Comparison of ENCODE assay signal across 13 cellular contexts in genomic region chr2:54590216-54590961, GRCh38.
DNase-seq lines count a peak whose midpoint lies in the region; ATAC-seq and TF ChIP-seq lines count a peak whose summit lies in the region.
"Had no signal": no experiment of that assay in that cellular context is flagged by ENCODE, and none has a peak within 500 bp of the region (broad histone marks: within the 10 kb centered on the region; RNA-seq: fewer than 3 reads in every experiment).

No MANE protein-coding gene starts in this region.

- ATAC-seq in left cardiac atrium (no peak), lower lobe of right lung (no peak), upper lobe of left lung (ENCODE audit: low FRiP score in 2 of 2) (no peak)
- no peak for ATAC-seq in activated T-helper 17 cell treated with anti-CD3 and anti-CD28 coated beads, Interleukin-2, amount 50 U/mL, for 72 hours (replicated peaks)

- peak overlapping the region; percentile 70 for H3K27ac Mint-ChIP-seq in activated T-helper 17 cell treated with anti-CD3 and anti-CD28 coated beads, Interleukin-2, amount 50 U/mL, for 72 hours
- H3K27ac Mint-ChIP-seq: dendritic cell treated with granulocyte-macrophage colony-stimulating factor and Interleukin-4, amounts not matched to agents 40 ng/mL and 50 ng/mL, for 4 days had no signal

- no peaks in the 10 kb centered on the region for H3K9me3 ChIP-seq in cardiac muscle cell (ENCODE audit: low read depth)
- H3K9me3 ChIP-seq in lower lobe of right lung: no peaks in the 10 kb centered on the region
- H3K9me3 ChIP-seq in upper lobe of left lung: no peaks in the 10 kb centered on the region
- H3K9me3 ChIP-seq: SK-N-SH had no signal

- H3K9me3 Mint-ChIP-seq in activated T-helper 17 cell treated with anti-CD3 and anti-CD28 coated beads, Interleukin-2, amount 50 U/mL, for 72 hours: no peaks in the 10 kb centered on the region
- H3K9me3 Mint-ChIP-seq: dendritic cell treated with granulocyte-macrophage colony-stimulating factor and Interleukin-4, amounts not matched to agents 40 ng/mL and 50 ng/mL, for 4 days had no signal

- TF ChIP-seq POLR2A in upper lobe of left lung (IDR thresholded peaks at IDR 0.05): no peak

- in situ Hi-C loops in ACHN (cut with HindIII; ENCODE audit: low pct_ligation_motif_present, low pct_unique_long_range_greater_than_20kb, low sequenced_read_pairs): no loop called here

- intact Hi-C loops in left cardiac atrium (cut with DNase I): no loop called here
- intact Hi-C loops in lower lobe of right lung (cut with DNase I): no loop called here

- no peaks in the 10 kb centered on the region for H3K27me3 ChIP-seq in cardiac muscle cell
- no peaks in the 10 kb centered on the region for H3K27me3 ChIP-seq in lower lobe of right lung (ENCODE audit: low read depth)
- H3K27me3 ChIP-seq in upper lobe of left lung: no peaks in the 10 kb centered on the region

- H3K36me3 ChIP-seq in cardiac muscle cell: no peaks in the 10 kb centered on the region
- peaks cover 6% of the 10 kb centered on the region for H3K36me3 ChIP-seq in lower lobe of right lung
- H3K36me3 ChIP-seq in upper lobe of left lung: peaks cover 0 to 10% (median 0%) of the 10 kb centered on the region in 4 donors

- H3K36me3 Mint-ChIP-seq in activated T-helper 17 cell treated with anti-CD3 and anti-CD28 coated beads, Interleukin-2, amount 50 U/mL, for 72 hours (ENCODE audit: low read depth): no peaks in the 10 kb centered on the region

- DNase-seq in cardiac muscle cell (ENCODE audit: low read depth in 1 of 2, low spot score in 1 of 2) (no peak), left cardiac atrium (no peak), lower lobe of right lung (no peak), upper lobe of left lung (no peak), ACHN (no peak), UCSD-AML1 (lab: John Stamatoyannopoulos, UW; ENCODE audit: unreplicated experiment) (no peak), NCI-H1417 (lab: John Stamatoyannopoulos, UW) (no peak)
- DNase-seq: activated CD8-positive, alpha-beta memory T cell treated with anti-CD3 and anti-CD28 coated beads, Interleukin-2, amount 50 U/mL, for 48 hours; NCI-H446 had no signal

- TF ChIP-seq CTCF in cardiac muscle cell (IDR thresholded peaks at IDR 0.05; ENCODE audit: low read depth, low read length): no peak
- TF ChIP-seq CTCF in lower lobe of right lung (IDR thresholded peaks at IDR 0.05): no peak
- TF ChIP-seq CTCF in upper lobe of left lung (IDR thresholded peaks at IDR 0.05): no peak

- peaks cover 37% of the 10 kb centered on the region for H3K4me1 ChIP-seq in cardiac muscle cell (ENCODE audit: low read depth)
- peaks cover 67% of the 10 kb centered on the region for H3K4me1 ChIP-seq in lower lobe of right lung
- H3K4me1 ChIP-seq in upper lobe of left lung: peaks cover 50 to 68% (median 61%) of the 10 kb centered on the region in 4 donors

- H3K4me3 ChIP-seq in cardiac muscle cell (no peak overlapping the region), lower lobe of right lung (no peak overlapping the region), upper lobe of left lung (no peak overlapping the region)

- H3K4me3 Mint-ChIP-seq in activated T-helper 17 cell treated with anti-CD3 and anti-CD28 coated beads, Interleukin-2, amount 50 U/mL, for 72 hours: peak overlapping the region; percentile 82
- H3K4me3 Mint-ChIP-seq: dendritic cell treated with granulocyte-macrophage colony-stimulating factor and Interleukin-4, amounts not matched to agents 40 ng/mL and 50 ng/mL, for 4 days had no signal

- peak overlapping the region; percentile 62 for H3K27ac ChIP-seq in cardiac muscle cell
- peak overlapping the region; percentile 61 for H3K27ac ChIP-seq in lower lobe of right lung
- peak overlapping the region; percentile 68 to 77 (median 74) for H3K27ac ChIP-seq in upper lobe of left lung
- H3K27ac ChIP-seq: KMS-11 had no signal

- no peak for TF ChIP-seq EP300 in upper lobe of left lung (IDR thresholded peaks at IDR 0.05)

- 70 to 72% methylated on average over 6 of the region's 6 CpGs for WGBS in upper lobe of left lung, 2 donors

- peaks cover 56% of the 10 kb centered on the region for H3K4me1 Mint-ChIP-seq in activated T-helper 17 cell treated with anti-CD3 and anti-CD28 coated beads, Interleukin-2, amount 50 U/mL, for 72 hours

- H3K27me3 Mint-ChIP-seq in activated T-helper 17 cell treated with anti-CD3 and anti-CD28 coated beads, Interleukin-2, amount 50 U/mL, for 72 hours: no peaks in the 10 kb centered on the region
- H3K27me3 Mint-ChIP-seq: dendritic cell treated with granulocyte-macrophage colony-stimulating factor and Interleukin-4, amounts not matched to agents 40 ng/mL and 50 ng/mL, for 4 days had no signal
